17 cellular contexts compared by ENCODE assay signal in genomic region chr1:234775477-234776246, GRCh38.
A peak's percentile ranks its signal among the peaks of the same experiment; 100 is the strongest.
DNase-seq lines count a peak whose midpoint lies in the region; ATAC-seq and TF ChIP-seq lines count a peak whose summit lies in the region.
"Had no signal": no experiment of that assay in that cellular context is flagged by ENCODE, and none has a peak within 500 bp of the region (broad histone marks: within the 10 kb centered on the region; RNA-seq: fewer than 3 reads in every experiment).

No MANE protein-coding gene starts in this region.

- intact Hi-C loops in upper lobe of right lung (cut with DNase I): no loop called here
- intact Hi-C loops in testis (cut with DNase I; ENCODE audit: low total_unique reads): no loop called here

- DNase-seq in stimulated activated CD4-positive, alpha-beta T cell treated with anti-CD3 and anti-CD28 coated beads, Interleukin-4, amount 100 ng/mL, for 24 hours: peak; percentile 56
- no peak for DNase-seq in stimulated activated CD4-positive, alpha-beta T cell treated with anti-CD3 and anti-CD28 coated beads, Interleukin-12 subunit alpha, Interleukin-12 subunit beta, amount 100 ng/mL, for 4 hours
- DNase-seq in NOMO-1 treated with dmso at 0.1 percent for 144 hours (lab: John Stamatoyannopoulos, UW; ENCODE audit: unreplicated experiment) (peak; percentile 95), coronary artery (ENCODE audit: low spot score) (peak; percentile 66), upper lobe of right lung (no peak), NCI-H2227 (lab: John Stamatoyannopoulos, UW; ENCODE audit: unreplicated experiment) (no peak), testis (no peak), T1000 (lab: John Stamatoyannopoulos, UW) (no peak)
- DNase-seq: CD4-positive, CD25-positive, alpha-beta regulatory T cell; GOT3; NCI-H2081; NCI-H748 treated with DMSO at 0.1 percent for 48 hours; psoas muscle; SHP77 treated with DMSO at 0.1 percent for 48 hours had no signal

- H3K27me3 ChIP-seq in upper lobe of right lung (no peaks in the 10 kb centered on the region), testis (no peaks in the 10 kb centered on the region)

- no peak for TF ChIP-seq POLR2A in testis (IDR thresholded peaks at IDR 0.05)

- TF ChIP-seq CTCF in coronary artery (IDR thresholded peaks at IDR 0.05): no peak
- TF ChIP-seq CTCF in upper lobe of right lung (IDR thresholded peaks at IDR 0.05): no peak
- no peak for TF ChIP-seq CTCF in testis (IDR thresholded peaks at IDR 0.05)

- H3K4me1 ChIP-seq in upper lobe of right lung: peaks cover 14% of the 10 kb centered on the region
- no peaks in the 10 kb centered on the region for H3K4me1 ChIP-seq in testis

- H3K9me3 ChIP-seq in upper lobe of right lung: no peaks in the 10 kb centered on the region
- H3K9me3 ChIP-seq in testis: no peaks in the 10 kb centered on the region
- H3K9me3 ChIP-seq: mucosa of descending colon, psoas muscle had no signal

- peak; percentile 8 for ATAC-seq in upper lobe of right lung
- ATAC-seq: foreskin keratinocyte, mucosa of descending colon, psoas muscle had no signal

- H3K36me3 ChIP-seq in upper lobe of right lung (no peaks in the 10 kb centered on the region), testis (ENCODE audit: low read depth, missing control alignments) (no peaks in the 10 kb centered on the region)
- H3K36me3 ChIP-seq: brain microvascular endothelial cell had no signal

- 89 to 95% methylated on average over 12 of the region's 12 CpGs for WGBS in testis, 2 donors

- H3K27ac ChIP-seq in coronary artery (peak overlapping the region in 1 of 2 donors; percentile 28), upper lobe of right lung (no peak overlapping the region), testis (no peak overlapping the region)
- H3K27ac ChIP-seq: brain microvascular endothelial cell, foreskin keratinocyte, psoas muscle had no signal

- H3K4me3 ChIP-seq in coronary artery (no peak overlapping the region), upper lobe of right lung (no peak overlapping the region), testis (no peak overlapping the region)
- H3K4me3 ChIP-seq: mucosa of descending colon, psoas muscle had no signal

Comparison
In these comparisons a context has a peak if more than half of its experiments do, and no peak if none do; other contexts are left out.
1. DNase-seq: peak in stimulated activated CD4-positive, alpha-beta T cell treated with anti-CD3 and anti-CD28 coated beads, Interleukin-4, amount 100 ng/mL, for 24 hours (single experiment), NOMO-1 treated with dmso at 0.1 percent for 144 hours (single experiment) and coronary artery (single experiment); none in stimulated activated CD4-positive, alpha-beta T cell treated with anti-CD3 and anti-CD28 coated beads, Interleukin-12 subunit alpha, Interleukin-12 subunit beta, amount 100 ng/mL, for 4 hours (single experiment), upper lobe of right lung (single experiment), NCI-H2227 (single experiment), testis (single experiment) and T1000 (single experiment).